18 cellular contexts compared by ENCODE assay signal in genomic region chr7:103539875-103540274, GRCh38.
DNase-seq lines count a peak whose midpoint lies in the region; ATAC-seq and TF ChIP-seq lines count a peak whose summit lies in the region.
"Had no signal": no experiment of that assay in that cellular context is flagged by ENCODE, and none has a peak within 500 bp of the region (broad histone marks: within the 10 kb centered on the region; RNA-seq: fewer than 3 reads in every experiment).

No MANE protein-coding gene starts in this region.

- no peak for TF ChIP-seq CTCF in right atrium auricular region (IDR thresholded peaks at IDR 0.05)

- no peaks in the 10 kb centered on the region for H3K4me1 ChIP-seq in right atrium auricular region
- H3K4me1 ChIP-seq: A549 had no signal

- no peaks in the 10 kb centered on the region for H3K36me3 ChIP-seq in right atrium auricular region

- H3K27ac ChIP-seq in right atrium auricular region: no peak overlapping the region
- H3K27ac ChIP-seq in substantia nigra (ENCODE audit: low read depth, low read length, poor library complexity, severe bottlenecking): peak overlapping the region; percentile 97
- H3K27ac ChIP-seq: 22Rv1, A549, C4-2B had no signal

- ATAC-seq in left ventricle myocardium superior (peak; percentile 29), HG02623 (IDR thresholded peaks at IDR 0.05; ENCODE audit: unreplicated experiment) (no peak)
- ATAC-seq: A549, GM12878, HepG2 had no signal

- no peak overlapping the region for H3K4me3 ChIP-seq in right atrium auricular region
- H3K4me3 ChIP-seq: A549, GM12878 had no signal

- DNase-seq in DMS 273 (lab: John Stamatoyannopoulos, UW; ENCODE audit: unreplicated experiment) (peak; percentile 41), DMS 273 treated with DMSO at 0.1 percent for 48 hours (lab: John Stamatoyannopoulos, UW) (no peak), left ventricle myocardium superior (no peak), right atrium auricular region (ENCODE audit: low spot score) (no peak), substantia nigra (lab: John Stamatoyannopoulos, UW) (no peak)
- DNase-seq in stimulated activated CD4-positive, alpha-beta T cell treated with anti-CD3 and anti-CD28 coated beads, Interleukin-12 subunit alpha, Interleukin-12 subunit beta, amount 100 ng/mL, for 4 hours: no peak
- DNase-seq: AML-193; CD4-positive, alpha-beta T cell; DMS53; DND-41; EL; H9 had no signal

- no peaks in the 10 kb centered on the region for H3K9me3 ChIP-seq in right atrium auricular region
- H3K9me3 ChIP-seq: A549 had no signal

- no peaks in the 10 kb centered on the region for H3K27me3 ChIP-seq in right atrium auricular region

- intact Hi-C loops in left ventricle myocardium superior (cut with micrococcal nuclease): no loop called here
